Comparison of ENCODE assay signal across 9 cellular contexts in the genomic region with DNA sequence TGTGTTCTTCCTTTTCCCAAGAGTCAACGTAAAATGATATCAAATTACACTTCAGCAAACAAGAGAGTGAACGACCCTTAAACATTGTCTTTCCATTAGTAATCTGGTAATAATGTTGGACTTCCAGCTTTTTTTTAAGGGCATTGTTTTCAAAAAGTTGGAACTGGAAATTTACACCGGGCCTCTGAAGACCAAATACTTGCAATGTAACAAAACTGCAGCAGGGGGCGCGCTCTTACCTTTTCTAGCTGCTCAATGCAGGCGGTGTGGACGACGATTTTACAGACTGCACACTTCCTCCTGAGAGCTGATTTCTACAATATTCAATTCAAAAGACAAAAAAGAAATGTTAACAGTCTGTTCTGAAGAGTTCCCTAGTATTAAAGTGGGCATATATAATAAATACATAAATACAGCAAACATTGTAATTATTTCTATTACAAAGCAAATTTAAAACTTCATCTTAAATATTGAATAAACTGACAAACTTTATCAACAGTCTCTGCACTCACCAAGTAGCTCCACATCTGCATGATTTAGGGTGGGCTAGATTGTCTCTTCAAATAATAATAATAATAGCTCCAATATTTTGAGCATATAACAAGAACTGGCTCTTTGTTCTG.
DNase-seq lines count a peak whose midpoint lies in the region; ATAC-seq, FAIRE-seq and TF ChIP-seq lines count a peak whose summit lies in the region.
"Had no signal": no experiment of that assay in that cellular context is flagged by ENCODE, and none has a peak within 500 bp of the region (broad histone marks: within the 10 kb centered on the region; RNA-seq: fewer than 3 reads in every experiment).

No MANE protein-coding gene starts in this region.

- no peak overlapping the region for H3K56ac ChIP-seq in H1 (replicated peaks; ENCODE audit: insufficient read length, low read depth, low read length)

- no peaks in the 10 kb centered on the region for H3K79me1 ChIP-seq in H1 (ENCODE audit: low read depth, low read length)
- no peaks in the 10 kb centered on the region for H3K79me1 ChIP-seq in mesenchymal stem cell (replicated peaks; ENCODE audit: low read length, poor library complexity, severe bottlenecking)

- no peak overlapping the region for H2BK20ac ChIP-seq in H1 (ENCODE audit: low read length)

- H3K9me3 ChIP-seq in H1 (ENCODE audit: insufficient read depth in 2 of 2, low read depth in 1 of 2, low read length in 1 of 2) (no peaks in the 10 kb centered on the region), mesenchymal stem cell (ENCODE audit: control insufficient read depth, low read length) (no peaks in the 10 kb centered on the region)

- TF ChIP-seq RAD21 in H1 (IDR thresholded peaks at IDR 0.05 in 1 of 2, conservative IDR thresholded peaks at IDR 0.05 in 1 of 2; ENCODE audit: low read depth in 2 of 2, low read length in 2 of 2) = peak; percentile 88 to 93

- DNase-seq in C1 segment of cervical spinal cord (lab: John Stamatoyannopoulos, UW) = peak in 13 of 14 donors; percentile 2 to 69 (median 29)
- peak; percentile 48 for DNase-seq in GM19240 (ENCODE audit: insufficient read length, low spot score)
- peak; percentile 73 for DNase-seq in NCI-H748 (lab: John Stamatoyannopoulos, UW; ENCODE audit: unreplicated experiment)
- DNase-seq in activated CD4-positive, alpha-beta memory T cell treated with anti-CD3 and anti-CD28 coated beads for 36 hours = peak; percentile 81
- peak; percentile 10 to 89 for DNase-seq in H1 (ENCODE audit: low read depth in 1 of 2, low spot score in 2 of 2)
- peak; percentile 63 for DNase-seq in mesenchymal stem cell
- peak; percentile 51 for DNase-seq in stimulated activated CD8-positive, alpha-beta memory T cell treated with anti-CD3 and anti-CD28 coated beads, Interleukin-7, amount 100 ng/mL, for 24 hours (ENCODE audit: low read depth)

- no peaks in the 10 kb centered on the region for H3K9me3 Mint-ChIP-seq in activated CD4-positive, alpha-beta memory T cell treated with anti-CD3 and anti-CD28 coated beads for 36 hours
- H3K9me3 Mint-ChIP-seq: IgD-negative memory B cell had no signal

- peaks cover 4% of the 10 kb centered on the region for H3K27me3 Mint-ChIP-seq in activated CD4-positive, alpha-beta memory T cell treated with anti-CD3 and anti-CD28 coated beads for 36 hours

- no peaks in the 10 kb centered on the region for H3K4me1 Mint-ChIP-seq in activated CD4-positive, alpha-beta memory T cell treated with anti-CD3 and anti-CD28 coated beads for 36 hours (ENCODE audit: low read depth)
- H3K4me1 Mint-ChIP-seq: IgD-negative memory B cell had no signal

- TF ChIP-seq POLR2A in H1 (IDR thresholded peaks at IDR 0.05; ENCODE audit: control extremely low read depth in 1 of 2, low read depth in 2 of 2, low read length in 2 of 2) = no peak

- 19% methylated on average over 8 of the region's 8 CpGs; no CpG with 5 or more reads in 1 of the 2 experiments for WGBS in H1 (ENCODE audit: extremely low coverage in 1 of 2, insufficient coverage in 1 of 2, insufficient read length in 1 of 2, insufficient replicate concordance in 2 of 2, low coverage in 1 of 2, low lambda C conversion rate in 2 of 2, missing lambda C conversion rate in 1 of 2), 2 experiments
- 12% methylated on average over 3 of the region's 8 CpGs for WGBS in mesenchymal stem cell

- POLR2A ChIA-PET in activated CD4-positive, alpha-beta memory T cell treated with anti-CD3 and anti-CD28 coated beads for 36 hours (lab: Charles Lee) = no interaction called here
- POLR2A ChIA-PET in H1 (lab: Charles Lee; ENCODE audit: partially characterized antibody) = no interaction called here

- H3K9ac ChIP-seq in H1 (replicated peaks in 1 of 4; ENCODE audit: extremely low read depth in 1 of 4, low read depth in 3 of 4, low read length in 3 of 4) = no peak overlapping the region
- peak overlapping the region; percentile 67 for H3K9ac ChIP-seq in mesenchymal stem cell (ENCODE audit: low read length)

- TF ChIP-seq CTCF in H1 (IDR thresholded peaks at IDR 0.05; ENCODE audit: control extremely low read depth in 1 of 3, insufficient read depth in 1 of 3, low read depth in 1 of 3, low read length in 3 of 3) = peak; percentile 67 to 78 (median 73)

- H4K91ac ChIP-seq in H1 (replicated peaks; ENCODE audit: insufficient read length, low read length) (no peak overlapping the region), mesenchymal stem cell (ENCODE audit: low read length) (no peak overlapping the region)

- H2AFZ ChIP-seq in H1 (ENCODE audit: low read length) (0 out of 2 replicates have a peak overlapping the region, but pooled peaks have one; percentile 74), mesenchymal stem cell (ENCODE audit: low read depth, low read length) (no peak overlapping the region)

- H3K27ac ChIP-seq in H1 (ENCODE audit: low read depth, low read length) = no peak overlapping the region
- H3K27ac ChIP-seq in mesenchymal stem cell (ENCODE audit: low read length, poor library complexity, severe bottlenecking) = no peak overlapping the region

- H3K14ac ChIP-seq in H1 (ENCODE audit: insufficient read length) = no peak overlapping the region
- H3K14ac ChIP-seq in mesenchymal stem cell (ENCODE audit: low read length in 2 of 2) = no peak overlapping the region

- peak; percentile 28 for FAIRE-seq in H1 (lab: Jason Lieb, UNC)

- no peak overlapping the region for H4K8ac ChIP-seq in H1 (ENCODE audit: extremely low read depth, insufficient read depth, low read length)
- H4K8ac ChIP-seq in mesenchymal stem cell (ENCODE audit: low read length) = no peak overlapping the region

- H3K79me2 ChIP-seq in H1 (ENCODE audit: control insufficient read depth in 1 of 2, insufficient read depth in 2 of 2, low read length in 2 of 2) = no peaks in the 10 kb centered on the region

- H4K20me1 ChIP-seq in H1 (replicated peaks in 1 of 2; ENCODE audit: control insufficient read depth in 1 of 2, insufficient read depth in 2 of 2, low read length in 2 of 2) = no peaks in the 10 kb centered on the region

- TF ChIP-seq EP300 in H1 (IDR thresholded peaks at IDR 0.05; ENCODE audit: borderline replicate concordance in 1 of 2, low read depth in 2 of 2, low read length in 2 of 2) = no peak

- H3K23ac ChIP-seq in H1 (ENCODE audit: insufficient read length) = no peak overlapping the region
- no peak overlapping the region for H3K23ac ChIP-seq in mesenchymal stem cell (ENCODE audit: low read length in 2 of 2)

- H3K4me1 ChIP-seq in H1 (replicated peaks in 1 of 4; ENCODE audit: control insufficient read depth in 3 of 4, insufficient read depth in 4 of 4, low read length in 3 of 4) (peaks cover 0 to 14% (median 12%) of the 10 kb centered on the region in 4 experiments; a peak in 5 of 7 replicates), mesenchymal stem cell (ENCODE audit: control insufficient read depth, insufficient read depth, low read depth, low read length) (peaks cover 2% of the 10 kb centered on the region)

- H3K36me3 ChIP-seq in H1 (ENCODE audit: control insufficient read depth in 2 of 4, insufficient read depth in 4 of 4, low read length in 3 of 4) (no peaks in the 10 kb centered on the region), mesenchymal stem cell (ENCODE audit: control insufficient read depth in 1 of 2, insufficient read depth in 2 of 2, low read depth in 1 of 2, low read length in 2 of 2) (no peaks in the 10 kb centered on the region)

- no peak overlapping the region for H3K18ac ChIP-seq in H1 (ENCODE audit: extremely low read depth, low read length)
- H3K18ac ChIP-seq in mesenchymal stem cell (ENCODE audit: low read depth in 1 of 2, low read length in 2 of 2) = no peak overlapping the region

- peak; percentile 55 for ATAC-seq in HG03469 (IDR thresholded peaks at IDR 0.05; ENCODE audit: unreplicated experiment)

- H3K4ac ChIP-seq in H1 (replicated peaks; ENCODE audit: insufficient read length, low read depth, low read length) (no peak overlapping the region), mesenchymal stem cell (ENCODE audit: low read depth in 1 of 2, low read length in 2 of 2) (no peak overlapping the region)

- H3K4me3 ChIP-seq in H1 (ENCODE audit: extremely low read depth in 1 of 4, insufficient read depth in 2 of 4, low read depth in 3 of 4, low read length in 4 of 4) (no peak overlapping the region), mesenchymal stem cell (ENCODE audit: insufficient read depth in 1 of 2, low read depth in 1 of 2, low read length in 2 of 2) (no peak overlapping the region)

- H3K4me3 Mint-ChIP-seq in activated CD4-positive, alpha-beta memory T cell treated with anti-CD3 and anti-CD28 coated beads for 36 hours = no peak overlapping the region
- H3K4me3 Mint-ChIP-seq: IgD-negative memory B cell had no signal

- H3K23me2 ChIP-seq in H1 (ENCODE audit: low read depth, low read length) = no peaks in the 10 kb centered on the region

- H2BK5ac ChIP-seq in H1 (ENCODE audit: low read depth, low read length) (no peak overlapping the region), mesenchymal stem cell (ENCODE audit: low read depth, low read length, poor library complexity, severe bottlenecking) (no peak overlapping the region)

- no peak overlapping the region for H3K27ac Mint-ChIP-seq in activated CD4-positive, alpha-beta memory T cell treated with anti-CD3 and anti-CD28 coated beads for 36 hours
- H3K27ac Mint-ChIP-seq: IgD-negative memory B cell had no signal

- CTCF ChIA-PET in activated CD4-positive, alpha-beta memory T cell treated with anti-CD3 and anti-CD28 coated beads for 36 hours (lab: Charles Lee) = interaction anchor here (0.6 to 4.8 kb wide), 40 partner anchors 9 to 367 kb away, joined by 3 to 75 read pairs (median 4); partner anchors contain the start of genes CREB3L2 and DGKI
- CTCF ChIA-PET in H1 (lab: Charles Lee; ENCODE audit: partially characterized antibody) = interaction anchor here (0.6 to 8.4 kb wide), 71 partner anchors 9 to 1797 kb away, joined by 3 to 45 read pairs (median 4); partner anchors contain the start of gene DGKI

- H3K36me3 Mint-ChIP-seq in activated CD4-positive, alpha-beta memory T cell treated with anti-CD3 and anti-CD28 coated beads for 36 hours = no peaks in the 10 kb centered on the region

- H4K5ac ChIP-seq in H1 (ENCODE audit: insufficient read length, low read depth, low read length) = no peak overlapping the region

- H3K4me2 ChIP-seq in H1 (ENCODE audit: insufficient read depth in 1 of 2, low read depth in 2 of 2, low read length in 2 of 2) (no peak overlapping the region), mesenchymal stem cell (ENCODE audit: low read length, poor library complexity, severe bottlenecking) (no peak overlapping the region)

- H2BK120ac ChIP-seq in H1 (replicated peaks; ENCODE audit: low read depth, low read length) = no peak overlapping the region
- no peak overlapping the region for H2BK120ac ChIP-seq in mesenchymal stem cell (ENCODE audit: low read depth, low read length)

- H3K27me3 ChIP-seq in H1 (replicated peaks in 1 of 4; ENCODE audit: control insufficient read depth in 3 of 4, extremely low read depth in 1 of 4, insufficient read depth in 3 of 4, low read length in 3 of 4) = no peaks in the 10 kb centered on the region
- H3K27me3 ChIP-seq in mesenchymal stem cell (ENCODE audit: control insufficient read depth in 1 of 2, insufficient read depth in 1 of 2, low read length in 2 of 2) = no peaks in the 10 kb centered on the region

- intact Hi-C loops in activated CD4-positive, alpha-beta memory T cell treated with anti-CD3 and anti-CD28 coated beads for 36 hours (cut with micrococcal nuclease) = loop anchor here (1.0 kb wide), 3 partner anchors 243 to 352 kb away; no protein-coding TSS in a partner anchor

- H2AK5ac ChIP-seq in H1 (ENCODE audit: low read depth, low read length) (no peak overlapping the region), mesenchymal stem cell (ENCODE audit: low read length, severe bottlenecking) (no peak overlapping the region)

- H2BK15ac ChIP-seq in H1 (ENCODE audit: low read length) (no peak overlapping the region), mesenchymal stem cell (ENCODE audit: low read depth, poor library complexity, severe bottlenecking) (no peak overlapping the region)

- no peak overlapping the region for H2BK12ac ChIP-seq in H1 (ENCODE audit: low read depth, low read length)
- no peak overlapping the region for H2BK12ac ChIP-seq in mesenchymal stem cell (ENCODE audit: low read length in 2 of 2)

Comparison
In these comparisons a context has a peak if more than half of its experiments do, and no peak if none do; other contexts are left out.
1. DNase-seq: peak in every context shown above with its lines; median percentile 81 in activated CD4-positive, alpha-beta memory T cell treated with anti-CD3 and anti-CD28 coated beads for 36 hours; 73 in NCI-H748; 63 in mesenchymal stem cell; 51 in stimulated activated CD8-positive, alpha-beta memory T cell treated with anti-CD3 and anti-CD28 coated beads, Interleukin-7, amount 100 ng/mL, for 24 hours; 50 in H1; 48 in GM19240; 29 in C1 segment of cervical spinal cord.